In genomic region chr20:38426006-38426405, GRCh38 we compare ENCODE assay signal across 10 cellular contexts. TPM values are rescaled to one million over a fixed set of nuclear protein-coding genes. Genes with fewer than 3 reads are reported as not detected.
DNase-seq lines count a peak whose midpoint lies in the region; ATAC-seq and TF ChIP-seq lines count a peak whose summit lies in the region.
"Had no signal": no experiment of that assay in that cellular context is flagged by ENCODE, and none has a peak within 500 bp of the region (broad histone marks: within the 10 kb centered on the region; RNA-seq: fewer than 3 reads in every experiment).

No MANE protein-coding gene starts in this region.

- intact Hi-C loops in Right ventricle myocardium inferior (cut with DNase I) = no loop called here

- WGBS in SK-N-SH (ENCODE audit: low lambda C conversion rate) = 33% methylated on average over 6 of the region's 6 CpGs

- H3F3A ChIP-seq in SK-N-SH (replicated peaks; ENCODE audit: insufficient read depth) = peaks cover 30% of the 10 kb centered on the region

- H3K36me3 ChIP-seq in SK-N-SH (replicated peaks in 1 of 2; ENCODE audit: control insufficient read depth in 1 of 2, insufficient read depth in 2 of 2, low read length in 1 of 2) = peaks cover 86 to 92% of the 10 kb centered on the region in 2 experiments

- peak overlapping the region in 1 of 2 experiments; percentile 52; a peak in 2 of 4 replicates for H3K27ac ChIP-seq in SK-N-SH (ENCODE audit: low read depth in 2 of 2, low read length in 1 of 2)
- H3K27ac ChIP-seq: C4-2B, upper lobe of left lung had no signal

- no peak overlapping the region for H2AFZ ChIP-seq in SK-N-SH (ENCODE audit: low read depth)

- TF ChIP-seq RAD21 in SK-N-SH (IDR thresholded peaks at IDR 0.05; ENCODE audit: low read length) = no peak

- H3K9me2 ChIP-seq in SK-N-SH = no peaks in the 10 kb centered on the region

- POLR2A ChIA-PET in SK-N-SH (lab: Yijun Ruan, JAX) = interaction anchor here (2.2 kb wide), 1 partner anchor 9 kb away, joined by 13 read pairs; the partner anchor contains the start of gene SNHG17

- peaks cover 100% of the 10 kb centered on the region for H4K20me1 ChIP-seq in SK-N-SH (ENCODE audit: insufficient read depth)

- TF ChIP-seq CTCF in SK-N-SH (IDR thresholded peaks at IDR 0.05) = no peak
- TF ChIP-seq CTCF in fibroblast of pulmonary artery (IDR thresholded peaks at IDR 0.05; ENCODE audit: low read length, missing control alignments) = no peak

- DNase-seq in activated T-cell treated with anti-CD3 and anti-CD28 coated beads for 24 hours (ENCODE audit: low read depth) = peak; percentile 37
- no peak for DNase-seq in activated T-cell treated with anti-CD3 and anti-CD28 coated beads, Interleukin-2, amount 50 U/mL, for 1 hour
- DNase-seq in SK-N-SH = no peak
- DNase-seq in fibroblast of pulmonary artery (ENCODE audit: low read depth) = peak; percentile 84
- DNase-seq in stromal cell of bone marrow (ENCODE audit: low read depth) = peak; percentile 92
- DNase-seq in NCI-H82 treated with DMSO at 0.1 percent for 48 hours (lab: John Stamatoyannopoulos, UW; ENCODE audit: unreplicated experiment) = no peak
- DNase-seq in central memory CD4-positive, alpha-beta T cell = no peak
- no peak for DNase-seq in Right ventricle myocardium inferior (ENCODE audit: missing footprints)
- DNase-seq: upper lobe of left lung had no signal

- H3K4me3 ChIP-seq in SK-N-SH (ENCODE audit: low read depth in 2 of 2, low read length in 1 of 2) (no peak overlapping the region), fibroblast of pulmonary artery (replicated peaks; ENCODE audit: low read depth, low read length) (no peak overlapping the region)
- H3K4me3 ChIP-seq: upper lobe of left lung had no signal

- H3K4me2 ChIP-seq in SK-N-SH = peak overlapping the region; percentile 55

- H3K9ac ChIP-seq in SK-N-SH = no peak overlapping the region

- H3K9me3 ChIP-seq in SK-N-SH = no peaks in the 10 kb centered on the region
- H3K9me3 ChIP-seq: upper lobe of left lung had no signal

- no peak for TF ChIP-seq EP300 in SK-N-SH (IDR thresholded peaks at IDR 0.05; ENCODE audit: borderline replicate concordance in 1 of 2, low read depth in 1 of 2, low read length in 1 of 2)

- peaks cover 6 to 15% of the 10 kb centered on the region in 2 experiments; a peak in 3 of 4 replicates for H3K4me1 ChIP-seq in SK-N-SH (ENCODE audit: control insufficient read depth in 1 of 2, insufficient read depth in 2 of 2, low read depth in 1 of 2, low read length in 1 of 2)
- H3K4me1 ChIP-seq: upper lobe of left lung had no signal

- H3K27me3 ChIP-seq in SK-N-SH (ENCODE audit: insufficient read depth) = no peaks in the 10 kb centered on the region
- H3K27me3 ChIP-seq: upper lobe of left lung had no signal

- no peak for ATAC-seq in Right ventricle myocardium inferior

- CTCF ChIA-PET in SK-N-SH (lab: Yijun Ruan, JAX) = interaction anchor here (0.9 to 5.2 kb wide), 4 partner anchors 9 to 46 kb away, joined by 4 to 31 read pairs (median 6); partner anchors contain the start of genes RALGAPB and SNHG17

- H3K79me2 ChIP-seq in SK-N-SH (ENCODE audit: insufficient read depth) = peaks cover 81% of the 10 kb centered on the region

TF ChIP-seq in SK-N-SH, 30 proteins besides CTCF, POLR2A, EP300 and RAD21:
- TF ChIP-seq NFIC (IDR thresholded peaks at IDR 0.05; ENCODE audit: borderline replicate concordance) (no peak), USF1 (IDR thresholded peaks at IDR 0.05; ENCODE audit: borderline replicate concordance, low read depth) (peak; percentile 75; the same call in 1 of the 2 replicates), FOSL2 (IDR thresholded peaks at IDR 0.05; ENCODE audit: borderline replicate concordance, low read depth) (peak; percentile 87), JUND (IDR thresholded peaks at IDR 0.05) (peak; percentile 65), MAX (IDR thresholded peaks at IDR 0.05; ENCODE audit: low read depth) (peak; percentile 90), SIN3A (IDR thresholded peaks at IDR 0.05; ENCODE audit: borderline replicate concordance, low read depth, low read length) (no peak), RFX5 (IDR thresholded peaks at IDR 0.05; ENCODE audit: low read length) (no peak), TCF12 (IDR thresholded peaks at IDR 0.05) (no peak)

RNA-seq across cellular contexts. Expression of gene SNHG17, which starts 9.1 kb away (rescaled TPM):
- polyA plus RNA-seq in SK-N-SH (2012; rRNA removed) = 34.9 and 40.3 TPM in 2 replicates
- polyA plus RNA-seq in SK-N-SH (2012; cell fraction: cytosol; rRNA removed) = 25.4 and 27.5 TPM in 2 replicates
- polyA plus RNA-seq in SK-N-SH (2012; cell fraction: nucleus; rRNA removed) = 112 and 173 TPM in 2 replicates
- 5.6 TPM for total RNA-seq in Right ventricle myocardium inferior

RNA-seq across cellular contexts. Expression of gene RALGAPB, which starts 46.6 kb away (rescaled TPM):
- 10.8 and 14.7 TPM in 2 replicates for polyA plus RNA-seq in SK-N-SH (2012; rRNA removed)
- 10.9 and 11.0 TPM in 2 replicates for polyA plus RNA-seq in SK-N-SH (2012; cell fraction: cytosol; rRNA removed)
- polyA plus RNA-seq in SK-N-SH (2012; cell fraction: nucleus; rRNA removed) = 23.1 and 48.0 TPM in 2 replicates
- total RNA-seq in Right ventricle myocardium inferior = 21.9 TPM

Comparison
In these comparisons a context has a peak if more than half of its experiments do, and no peak if none do; other contexts are left out.
1. DNase-seq: peak in activated T-cell treated with anti-CD3 and anti-CD28 coated beads for 24 hours (single experiment), fibroblast of pulmonary artery (single experiment) and stromal cell of bone marrow (single experiment); none in activated T-cell treated with anti-CD3 and anti-CD28 coated beads, Interleukin-2, amount 50 U/mL, for 1 hour (single experiment), SK-N-SH (single experiment), NCI-H82 treated with DMSO at 0.1 percent for 48 hours (single experiment), central memory CD4-positive, alpha-beta T cell (single experiment) and Right ventricle myocardium inferior (single experiment).